11 cellular contexts compared by ENCODE assay signal in genomic region chr7:6640246-6640721, GRCh38. TPM values are rescaled to one million over a fixed set of nuclear protein-coding genes. Genes with fewer than 3 reads are reported as not detected.
DNase-seq lines count a peak whose midpoint lies in the region; ATAC-seq and TF ChIP-seq lines count a peak whose summit lies in the region.
"Had no signal": no experiment of that assay in that cellular context is flagged by ENCODE, and none has a peak within 500 bp of the region (broad histone marks: within the 10 kb centered on the region; RNA-seq: fewer than 3 reads in every experiment).

No MANE protein-coding gene starts in this region.

- no peak overlapping the region for H3K4ac ChIP-seq in mesendoderm (ENCODE audit: low read depth, low read length)

- no peaks in the 10 kb centered on the region for H3K79me2 ChIP-seq in mesendoderm (ENCODE audit: control insufficient read depth, insufficient read depth, low read length)

- no peak overlapping the region for H3K4me2 ChIP-seq in mesendoderm (ENCODE audit: low read length)

- H3K23ac ChIP-seq in mesendoderm (ENCODE audit: low read length) = no peak overlapping the region

- H3K9me3 Mint-ChIP-seq in IgD-negative memory B cell = no peaks in the 10 kb centered on the region
- H3K9me3 Mint-ChIP-seq: T-helper 1 cell treated with Interleukin-12 subunit alpha and Interleukin-12 subunit beta and Interleukin-4 antibody, amounts not matched to agents 30 μg/mL and 1 μg/mL, for 36 hours had no signal

- H3K9me3 ChIP-seq in BE2C = no peaks in the 10 kb centered on the region; the same call in 1 of the 2 replicates
- H3K9me3 ChIP-seq: gastrocnemius medialis had no signal

- H2BK120ac ChIP-seq in mesendoderm (ENCODE audit: low read depth, low read length) = no peak overlapping the region

- peak overlapping the region in 2 of 4 donors; percentile 60 to 66 for H3K4me3 Mint-ChIP-seq in IgD-negative memory B cell

- no peak overlapping the region for H3K9ac ChIP-seq in mesendoderm (ENCODE audit: low read length)

- no peak for ATAC-seq in GM21825 (IDR thresholded peaks at IDR 0.05; ENCODE audit: unreplicated experiment)
- ATAC-seq: gastrocnemius medialis had no signal

- no peak overlapping the region for H3K56ac ChIP-seq in mesendoderm (ENCODE audit: low read length)

- no peak overlapping the region for H2BK5ac ChIP-seq in mesendoderm (ENCODE audit: low read length)

- H4K5ac ChIP-seq in mesendoderm (ENCODE audit: low read length) = no peak overlapping the region

- H3K27ac Mint-ChIP-seq in IgD-negative memory B cell = peak overlapping the region in 2 of 3 donors; percentile 70 to 76
- H3K27ac Mint-ChIP-seq: T-helper 1 cell treated with Interleukin-12 subunit alpha and Interleukin-12 subunit beta and Interleukin-4 antibody, amounts not matched to agents 30 μg/mL and 1 μg/mL, for 36 hours had no signal

- no peaks in the 10 kb centered on the region for H3K4me1 ChIP-seq in BE2C
- no peaks in the 10 kb centered on the region for H3K4me1 ChIP-seq in mesendoderm (ENCODE audit: control insufficient read depth, low read depth, low read length)

- peaks cover 12 to 22% (median 19%) of the 10 kb centered on the region in 3 donors for H3K4me1 Mint-ChIP-seq in IgD-negative memory B cell

- no peak overlapping the region for H3K27ac ChIP-seq in mesendoderm (ENCODE audit: low read depth, low read length)
- H3K27ac ChIP-seq: gastrocnemius medialis, HL-60 had no signal

- no peak overlapping the region for H3K18ac ChIP-seq in mesendoderm (ENCODE audit: low read length)

- peak; percentile 42 for DNase-seq in BE2C
- peak; percentile 57 for DNase-seq in amniotic epithelial cell (ENCODE audit: low read depth)
- peak; percentile 97 for DNase-seq in mesendoderm
- DNase-seq in NCI-H526 treated with DMSO at 0.1 percent for 48 hours (lab: John Stamatoyannopoulos, UW) = no peak
- no peak for DNase-seq in NCI-H2029 treated with DMSO at 0.1 percent for 48 hours (lab: John Stamatoyannopoulos, UW)
- DNase-seq in glomerular visceral epithelial cell (ENCODE audit: extremely low spot score) = no peak

- no peak overlapping the region for H2BK15ac ChIP-seq in mesendoderm (replicated peaks; ENCODE audit: low read depth)

- H3K79me1 ChIP-seq in mesendoderm (ENCODE audit: low read length) = peaks cover 4% of the 10 kb centered on the region

- H3K36me3 Mint-ChIP-seq in IgD-negative memory B cell = no peaks in the 10 kb centered on the region

- peaks cover 63% of the 10 kb centered on the region for H3K36me3 ChIP-seq in BE2C
- no peaks in the 10 kb centered on the region for H3K36me3 ChIP-seq in mesendoderm (ENCODE audit: control insufficient read depth, insufficient read depth, low read length)

- WGBS in mesendoderm (ENCODE audit: extremely low coverage, insufficient coverage, low lambda C conversion rate) = no CpG with 5 or more reads among the region's 11 CpGs

- no peaks in the 10 kb centered on the region for H3K27me3 ChIP-seq in BE2C
- no peaks in the 10 kb centered on the region for H3K27me3 ChIP-seq in mesendoderm (ENCODE audit: insufficient read depth, low read length, poor library complexity)
- H3K27me3 ChIP-seq: gastrocnemius medialis had no signal

- no peak overlapping the region for H4K8ac ChIP-seq in mesendoderm (ENCODE audit: low read depth, low read length)

- no peak overlapping the region for H2AK5ac ChIP-seq in mesendoderm (ENCODE audit: low read length)

- no peaks in the 10 kb centered on the region for H3K27me3 Mint-ChIP-seq in IgD-negative memory B cell

- no peak overlapping the region for H3K4me3 ChIP-seq in BE2C (ENCODE audit: low read depth, low read length)
- H3K4me3 ChIP-seq in mesendoderm (ENCODE audit: low read length) = no peak overlapping the region
- H3K4me3 ChIP-seq: gastrocnemius medialis had no signal

- TF ChIP-seq CTCF in BE2C (IDR thresholded peaks at IDR 0.05; ENCODE audit: low read depth, low read length) = no peak

RNA-seq across cellular contexts. Expression of gene ZNF316, which starts 3.2 kb away (rescaled TPM):
- polyA plus RNA-seq in BE2C (2012; ENCODE audit: insufficient read depth, insufficient read length, low read depth) = 58.5 TPM
- 2.1 TPM for polyA plus RNA-seq in IgD-negative memory B cell
- 3.5 TPM for polyA plus RNA-seq in mesendoderm (2013, experiment 1 of 2)
- 3.6 TPM for polyA plus RNA-seq in mesendoderm (2013, experiment 2 of 2)

RNA-seq across cellular contexts. Expression of gene ZNF853, which starts 24.9 kb away (rescaled TPM):
- polyA plus RNA-seq in BE2C (2012; ENCODE audit: insufficient read depth, insufficient read length, low read depth) = 3.6 TPM
- polyA plus RNA-seq in IgD-negative memory B cell = 1.5 TPM
- polyA plus RNA-seq in mesendoderm (2013, experiment 1 of 2) = 2.5 TPM
- 2.5 TPM for polyA plus RNA-seq in mesendoderm (2013, experiment 2 of 2)

RNA-seq across cellular contexts. Expression of gene INTS15, which starts 50.5 kb away (rescaled TPM):
- polyA plus RNA-seq in BE2C (2012; ENCODE audit: insufficient read depth, insufficient read length, low read depth) = 158 TPM
- 41.3 TPM for polyA plus RNA-seq in IgD-negative memory B cell
- polyA plus RNA-seq in mesendoderm (2013, experiment 1 of 2) = 19.2 TPM
- polyA plus RNA-seq in mesendoderm (2013, experiment 2 of 2) = 19.6 TPM

Comparison
In these comparisons a context has a peak if more than half of its experiments do, and no peak if none do; other contexts are left out.
1. DNase-seq: peak in BE2C (single experiment), amniotic epithelial cell (single experiment) and mesendoderm (single experiment); none in NCI-H526 treated with DMSO at 0.1 percent for 48 hours (single experiment), NCI-H2029 treated with DMSO at 0.1 percent for 48 hours (single experiment) and glomerular visceral epithelial cell (single experiment).